1 cellular context compared by ENCODE assay signal in the genomic region with DNA sequence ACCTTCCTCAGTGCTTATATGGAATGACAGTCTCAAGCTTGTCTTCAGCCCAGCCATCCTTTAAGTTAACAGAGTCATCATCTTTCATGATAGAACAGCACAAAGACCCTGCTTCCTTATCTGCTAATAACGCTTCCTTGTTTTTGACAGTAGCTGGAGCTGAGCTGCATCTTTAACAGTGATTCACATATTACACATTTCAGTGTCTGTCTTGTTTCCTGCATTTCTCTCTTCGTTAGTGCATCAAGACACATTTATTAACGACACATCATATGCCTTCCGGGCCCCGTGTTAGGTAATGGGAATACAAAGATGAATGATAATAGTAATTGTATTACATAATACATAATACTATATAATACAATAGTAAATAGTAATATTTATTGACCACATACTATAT.
TF ChIP-seq lines count a peak whose summit lies in the region.

No MANE protein-coding gene starts in this region.

TF ChIP-seq in A549, 52 proteins besides CTCF, POLR2A, EP300 and RAD21 (continued from another document):
- 0 out of 2 replicates have a peak, but pooled peaks have one; percentile 10 for TF ChIP-seq FOSL2 (IDR thresholded peaks at IDR 0.05)
- TF ChIP-seq FOSL2 (CRISPR knock-in tag; IDR thresholded peaks at IDR 0.05): peak; percentile 85
- TF ChIP-seq SMC3 (IDR thresholded peaks at IDR 0.05): 0 out of 3 replicates have a peak, but pooled peaks have one; percentile 4
- no peak for TF ChIP-seq CHD4 (IDR thresholded peaks at IDR 0.05; ENCODE audit: borderline replicate concordance)
- no peak for TF ChIP-seq FOSB (CRISPR knock-in tag; IDR thresholded peaks at IDR 0.05)
- TF ChIP-seq, protein P1, sequence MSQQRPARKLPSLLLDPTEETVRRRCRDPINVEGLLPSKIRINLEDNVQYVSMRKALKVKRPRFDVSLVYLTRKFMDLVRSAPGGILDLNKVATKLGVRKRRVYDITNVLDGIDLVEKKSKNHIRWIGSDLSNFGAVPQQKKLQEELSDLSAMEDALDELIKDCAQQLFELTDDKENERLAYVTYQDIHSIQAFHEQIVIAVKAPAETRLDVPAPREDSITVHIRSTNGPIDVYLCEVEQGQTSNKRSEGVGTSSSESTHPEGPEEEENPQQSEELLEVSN (IDR thresholded peaks at IDR 0.05; ENCODE audit: borderline replicate concordance, low read depth): no peak
- TF ChIP-seq ZFP36 (IDR thresholded peaks at IDR 0.05; ENCODE audit: borderline replicate concordance, partially characterized antibody): no peak
- TF ChIP-seq NFE2L2 (conservative IDR thresholded peaks at IDR 0.05; ENCODE audit: low read length): no peak
- TF ChIP-seq NPAS2 (CRISPR knock-in tag; IDR thresholded peaks at IDR 0.05; ENCODE audit: borderline replicate concordance): no peak
- TF ChIP-seq ESRRA (IDR thresholded peaks at IDR 0.05; ENCODE audit: borderline replicate concordance, low read length): no peak
- TF ChIP-seq, protein P2, sequence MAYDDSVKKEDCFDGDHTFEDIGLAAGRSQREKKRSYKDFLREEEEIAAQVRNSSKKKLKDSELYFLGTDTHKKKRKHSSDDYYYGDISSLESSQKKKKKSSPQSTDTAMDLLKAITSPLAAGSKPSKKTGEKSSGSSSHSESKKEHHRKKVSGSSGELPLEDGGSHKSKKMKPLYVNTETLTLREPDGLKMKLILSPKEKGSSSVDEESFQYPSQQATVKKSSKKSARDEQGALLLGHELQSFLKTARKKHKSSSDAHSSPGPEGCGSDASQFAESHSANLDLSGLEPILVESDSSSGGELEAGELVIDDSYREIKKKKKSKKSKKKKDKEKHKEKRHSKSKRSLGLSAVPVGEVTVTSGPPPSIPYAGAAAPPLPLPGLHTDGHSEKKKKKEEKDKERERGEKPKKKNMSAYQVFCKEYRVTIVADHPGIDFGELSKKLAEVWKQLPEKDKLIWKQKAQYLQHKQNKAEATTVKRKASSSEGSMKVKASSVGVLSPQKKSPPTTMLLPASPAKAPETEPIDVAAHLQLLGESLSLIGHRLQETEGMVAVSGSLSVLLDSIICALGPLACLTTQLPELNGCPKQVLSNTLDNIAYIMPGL (CRISPR knock-in tag; IDR thresholded peaks at IDR 0.05; ENCODE audit: borderline replicate concordance): no peak
- no peak for TF ChIP-seq NR3C1 (IDR thresholded peaks at IDR 0.05)
- TF ChIP-seq REST (IDR thresholded peaks at IDR 0.05): no peak
- TF ChIP-seq JUN (IDR thresholded peaks at IDR 0.05): no peak
- TF ChIP-seq BHLHE40 (IDR thresholded peaks at IDR 0.05; ENCODE audit: low read depth, low read length): no peak
- TF ChIP-seq MAFK (IDR thresholded peaks at IDR 0.05; ENCODE audit: partially characterized antibody): peak; percentile 15
- TF ChIP-seq RCOR1 (IDR thresholded peaks at IDR 0.05; ENCODE audit: low read depth, low read length): no peak
- no peak for TF ChIP-seq ZNF302 (CRISPR knock-in tag; IDR thresholded peaks at IDR 0.05)
- no peak for TF ChIP-seq HDAC2 (IDR thresholded peaks at IDR 0.05)
- TF ChIP-seq CBX8 (IDR thresholded peaks at IDR 0.05): no peak
- TF ChIP-seq HEYL (CRISPR knock-in tag; IDR thresholded peaks at IDR 0.05): no peak
- TF ChIP-seq, protein P3, sequence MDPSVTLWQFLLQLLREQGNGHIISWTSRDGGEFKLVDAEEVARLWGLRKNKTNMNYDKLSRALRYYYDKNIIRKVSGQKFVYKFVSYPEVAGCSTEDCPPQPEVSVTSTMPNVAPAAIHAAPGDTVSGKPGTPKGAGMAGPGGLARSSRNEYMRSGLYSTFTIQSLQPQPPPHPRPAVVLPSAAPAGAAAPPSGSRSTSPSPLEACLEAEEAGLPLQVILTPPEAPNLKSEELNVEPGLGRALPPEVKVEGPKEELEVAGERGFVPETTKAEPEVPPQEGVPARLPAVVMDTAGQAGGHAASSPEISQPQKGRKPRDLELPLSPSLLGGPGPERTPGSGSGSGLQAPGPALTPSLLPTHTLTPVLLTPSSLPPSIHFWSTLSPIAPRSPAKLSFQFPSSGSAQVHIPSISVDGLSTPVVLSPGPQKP (IDR thresholded peaks at IDR 0.05; ENCODE audit: low read depth, low read length): no peak
- peak; percentile 42 for TF ChIP-seq JUNB (IDR thresholded peaks at IDR 0.05)
- TF ChIP-seq, protein P4, sequence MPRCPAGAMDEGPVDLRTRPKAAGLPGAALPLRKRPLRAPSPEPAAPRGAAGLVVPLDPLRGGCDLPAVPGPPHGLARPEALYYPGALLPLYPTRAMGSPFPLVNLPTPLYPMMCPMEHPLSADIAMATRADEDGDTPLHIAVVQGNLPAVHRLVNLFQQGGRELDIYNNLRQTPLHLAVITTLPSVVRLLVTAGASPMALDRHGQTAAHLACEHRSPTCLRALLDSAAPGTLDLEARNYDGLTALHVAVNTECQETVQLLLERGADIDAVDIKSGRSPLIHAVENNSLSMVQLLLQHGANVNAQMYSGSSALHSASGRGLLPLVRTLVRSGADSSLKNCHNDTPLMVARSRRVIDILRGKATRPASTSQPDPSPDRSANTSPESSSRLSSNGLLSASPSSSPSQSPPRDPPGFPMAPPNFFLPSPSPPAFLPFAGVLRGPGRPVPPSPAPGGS (IDR thresholded peaks at IDR 0.05): no peak
- TF ChIP-seq HES2 (IDR thresholded peaks at IDR 0.05): 0 out of 2 replicates have a peak, but pooled peaks have one; percentile 35
- no peak for TF ChIP-seq CHD2 (IDR thresholded peaks at IDR 0.05; ENCODE audit: low read length, partially characterized antibody)
- no peak for TF ChIP-seq POLR2AphosphoS2 (conservative IDR thresholded peaks at IDR 0.05; ENCODE audit: low read length)
- TF ChIP-seq ZSCAN20 (CRISPR knock-in tag; IDR thresholded peaks at IDR 0.05): no peak
- TF ChIP-seq RARB (CRISPR knock-in tag; IDR thresholded peaks at IDR 0.05): no peak
- peak in 1 of 2 experiments; percentile 53; a peak in 2 of 4 replicates for TF ChIP-seq CEBPB (IDR thresholded peaks at IDR 0.05)
- TF ChIP-seq CBX2 (IDR thresholded peaks at IDR 0.05; ENCODE audit: borderline replicate concordance, low read depth): no peak
- TF ChIP-seq KDM1A (IDR thresholded peaks at IDR 0.05; ENCODE audit: low read depth): no peak
- no peak for TF ChIP-seq ZC3H11A (IDR thresholded peaks at IDR 0.05)
- no peak for TF ChIP-seq USF2 (IDR thresholded peaks at IDR 0.05)
- TF ChIP-seq MAZ (IDR thresholded peaks at IDR 0.05; ENCODE audit: borderline replicate concordance, low read depth, low read length): no peak
- TF ChIP-seq EHMT2 (IDR thresholded peaks at IDR 0.05; ENCODE audit: low read depth): no peak
- TF ChIP-seq MYC (IDR thresholded peaks at IDR 0.05; ENCODE audit: borderline replicate concordance, low read length): no peak
- no peak for TF ChIP-seq TFCP2L1 (CRISPR knock-in tag; IDR thresholded peaks at IDR 0.05)
- no peak for TF ChIP-seq FOXS1 (CRISPR knock-in tag; IDR thresholded peaks at IDR 0.05)
- no peak for TF ChIP-seq HOXB13 (CRISPR knock-in tag; IDR thresholded peaks at IDR 0.05; ENCODE audit: low read depth)
- TF ChIP-seq EHF (CRISPR knock-in tag; IDR thresholded peaks at IDR 0.05): no peak
- TF ChIP-seq, protein P5, sequence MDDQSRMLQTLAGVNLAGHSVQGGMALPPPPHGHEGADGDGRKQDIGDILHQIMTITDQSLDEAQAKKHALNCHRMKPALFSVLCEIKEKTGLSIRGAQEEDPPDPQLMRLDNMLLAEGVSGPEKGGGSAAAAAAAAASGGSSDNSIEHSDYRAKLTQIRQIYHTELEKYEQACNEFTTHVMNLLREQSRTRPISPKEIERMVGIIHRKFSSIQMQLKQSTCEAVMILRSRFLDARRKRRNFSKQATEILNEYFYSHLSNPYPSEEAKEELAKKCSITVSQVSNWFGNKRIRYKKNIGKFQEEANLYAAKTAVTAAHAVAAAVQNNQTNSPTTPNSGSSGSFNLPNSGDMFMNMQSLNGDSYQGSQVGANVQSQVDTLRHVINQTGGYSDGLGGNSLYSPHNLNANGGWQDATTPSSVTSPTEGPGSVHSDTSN (IDR thresholded peaks at IDR 0.05): no peak
TF ChIP-seq in A549: peak in this region for 6.
